Comparison of ENCODE assay signal across 14 cellular contexts in genomic region chr1:93395195-93395594, GRCh38. TPM values are rescaled to one million over a fixed set of nuclear protein-coding genes. Genes with fewer than 3 reads are reported as not detected.
DNase-seq lines count a peak whose midpoint lies in the region; ATAC-seq, FAIRE-seq and TF ChIP-seq lines count a peak whose summit lies in the region.
"Had no signal": no experiment of that assay in that cellular context is flagged by ENCODE, and none has a peak within 500 bp of the region (broad histone marks: within the 10 kb centered on the region; RNA-seq: fewer than 3 reads in every experiment).

No MANE protein-coding gene starts in this region.

- FAIRE-seq in frontal cortex (lab: Jason Lieb, UNC), result no peak
- FAIRE-seq: H1 had no signal

- no peak for TF ChIP-seq CTCF in fibroblast of pulmonary artery (IDR thresholded peaks at IDR 0.05; ENCODE audit: low read length, missing control alignments)

- H3K27me3 ChIP-seq in GM23248 (replicated peaks; ENCODE audit: insufficient read depth), result no peaks in the 10 kb centered on the region
- no peaks in the 10 kb centered on the region for H3K27me3 ChIP-seq in adipocyte (replicated peaks; ENCODE audit: control insufficient read depth, insufficient read depth, low read length)

- H3K9ac ChIP-seq in GM23248, result no peak overlapping the region
- no peak overlapping the region for H3K9ac ChIP-seq in adipocyte (ENCODE audit: low read length)

- no peak overlapping the region for H3K4me3 ChIP-seq in GM23248
- H3K4me3 ChIP-seq in adipocyte (ENCODE audit: low read length), result no peak overlapping the region
- no peak overlapping the region for H3K4me3 ChIP-seq in fibroblast of pulmonary artery (replicated peaks; ENCODE audit: low read depth, low read length)

- no peaks in the 10 kb centered on the region for H3K36me3 ChIP-seq in GM23248 (ENCODE audit: low read depth)
- no peaks in the 10 kb centered on the region for H3K36me3 ChIP-seq in adipocyte (ENCODE audit: control insufficient read depth, insufficient read depth, low read length, severe bottlenecking)

- ATAC-seq in GM19328 (IDR thresholded peaks at IDR 0.05; ENCODE audit: unreplicated experiment), result no peak

- no peaks in the 10 kb centered on the region for H3K79me2 ChIP-seq in GM23248 (ENCODE audit: insufficient read depth)

- H2AFZ ChIP-seq in GM23248, result no peak overlapping the region

- H3K4me1 ChIP-seq in GM23248 (ENCODE audit: insufficient read depth), result peaks cover 13% of the 10 kb centered on the region
- H3K4me1 ChIP-seq in adipocyte (ENCODE audit: control insufficient read depth, insufficient read depth, low read length), result peaks cover 12% of the 10 kb centered on the region

- WGBS in GM23248 (ENCODE audit: low coverage in 1 of 2, low lambda C conversion rate in 2 of 2, missing lambda C conversion rate in 2 of 2), 2 experiments, result 77 to 94% methylated on average over 1 of the region's 1 CpG

- in situ Hi-C loops in GM23248 (cut with MboI), result no loop called here

- no peak overlapping the region for H3K27ac ChIP-seq in GM23248
- H3K27ac ChIP-seq: C4-2B had no signal

- H3K4me2 ChIP-seq in GM23248 (ENCODE audit: unreplicated experiment), result no peak overlapping the region

- H3F3A ChIP-seq in GM23248 (ENCODE audit: insufficient read depth), result 0 out of 2 replicates have a peak, but pooled peaks cover 4% of the 10 kb centered on the region

- H3K9me3 ChIP-seq in GM23248 (ENCODE audit: low read depth), result no peaks in the 10 kb centered on the region
- no peaks in the 10 kb centered on the region for H3K9me3 ChIP-seq in adipocyte (ENCODE audit: control insufficient read depth, low read length)

- H3K9me2 ChIP-seq in GM23248 (ENCODE audit: insufficient read depth), result no peaks in the 10 kb centered on the region

- DNase-seq in GM23248, result peak; percentile 43
- DNase-seq in adipocyte (ENCODE audit: low read depth), result peak; percentile 10
- peak; percentile 44 for DNase-seq in fibroblast of pulmonary artery (ENCODE audit: low read depth)
- peak; percentile 6 for DNase-seq in non-pigmented ciliary epithelial cell (ENCODE audit: low read depth)
- no peak for DNase-seq in hepatic stellate cell (ENCODE audit: low spot score)
- DNase-seq in frontal cortex (ENCODE audit: low spot score in 2 of 2), result no peak
- DNase-seq: DMS 273 treated with DMSO at 0.1 percent for 48 hours, MV-4-11, NCI-H1417 treated with DMSO at 0.1 percent for 48 hours, NCI-H2029 treated with DMSO at 0.1 percent for 48 hours, NCI-H524 treated with DMSO at 0.1 percent for 48 hours had no signal

- H4K20me1 ChIP-seq in GM23248 (ENCODE audit: insufficient read depth), result no peaks in the 10 kb centered on the region

RNA-seq across cellular contexts. Expression of gene DR1, which starts 49.5 kb away (rescaled TPM):
- total RNA-seq in GM23248 (2014; rRNA removed; shearing (Covaris generic)), result 49.2 and 68.8 TPM in 2 replicates
- 51.0 and 54.5 TPM in 2 replicates for polyA plus RNA-seq in GM23248 (2016; fragmentation: Nextera tagmentation; extraction: Ambion mirVana)
- 22.4 TPM for total RNA-seq in frontal cortex

RNA-seq across cellular contexts. Expression of gene FNBP1L, which starts 52.7 kb away (rescaled TPM):
- total RNA-seq in GM23248 (2014; rRNA removed; shearing (Covaris generic)), result 22.4 and 22.6 TPM in 2 replicates
- 16.9 and 19.1 TPM in 2 replicates for polyA plus RNA-seq in GM23248 (2016; fragmentation: Nextera tagmentation; extraction: Ambion mirVana)
- 254 TPM for total RNA-seq in frontal cortex

Comparison
In these comparisons a context has a peak if more than half of its experiments do, and no peak if none do; other contexts are left out.
1. DNase-seq: peak in GM23248 (single experiment), adipocyte (single experiment), fibroblast of pulmonary artery (single experiment) and non-pigmented ciliary epithelial cell (single experiment); none in hepatic stellate cell (single experiment) and frontal cortex (0 of 2).
2. RNA of gene FNBP1L, which starts 52.7 kb away (total RNA-seq): 254 TPM in frontal cortex (single experiment); 22.4 to 22.6 TPM in GM23248; every median in the first group is over 10 times any median in the second.